ENCODE assay signal across 10 cellular contexts in genomic region chr9:133122167-133122550, GRCh38. TPM values are rescaled to one million over a fixed set of nuclear protein-coding genes. Genes with fewer than 3 reads are reported as not detected.
DNase-seq lines count a peak whose midpoint lies in the region; ATAC-seq and TF ChIP-seq lines count a peak whose summit lies in the region.
"Had no signal": no experiment of that assay in that cellular context is flagged by ENCODE, and none has a peak within 500 bp of the region (broad histone marks: within the 10 kb centered on the region; RNA-seq: fewer than 3 reads in every experiment).

No MANE protein-coding gene starts in this region.

- peaks cover 0 to 30% (median 0%) of the 10 kb centered on the region in 3 donors for H3K36me3 Mint-ChIP-seq in CD8-positive, alpha-beta memory T cell
- no peaks in the 10 kb centered on the region for H3K36me3 Mint-ChIP-seq in activated CD4-positive, alpha-beta memory T cell treated with anti-CD3 and anti-CD28 coated beads for 36 hours

- H3K27me3 ChIP-seq in CD8-positive, alpha-beta memory T cell (ENCODE audit: insufficient read depth, low read length, poor library complexity, severe bottlenecking), result no peaks in the 10 kb centered on the region
- H3K27me3 ChIP-seq in sigmoid colon, result no peaks in the 10 kb centered on the region

- peak overlapping the region in 6 of 7 donors; percentile 41 to 77 (median 73) for H3K4me3 Mint-ChIP-seq in CD8-positive, alpha-beta memory T cell
- peak overlapping the region; percentile 65 for H3K4me3 Mint-ChIP-seq in activated CD4-positive, alpha-beta memory T cell treated with anti-CD3 and anti-CD28 coated beads for 36 hours

- H3K9me3 Mint-ChIP-seq in CD8-positive, alpha-beta memory T cell, result no peaks in the 10 kb centered on the region
- no peaks in the 10 kb centered on the region for H3K9me3 Mint-ChIP-seq in activated CD4-positive, alpha-beta memory T cell treated with anti-CD3 and anti-CD28 coated beads for 36 hours

- no peaks in the 10 kb centered on the region for H3K36me3 ChIP-seq in CD8-positive, alpha-beta memory T cell (ENCODE audit: insufficient read depth, low read length)
- H3K36me3 ChIP-seq in sigmoid colon, result no peaks in the 10 kb centered on the region

- no peak overlapping the region for H3K4me3 ChIP-seq in CD8-positive, alpha-beta memory T cell (ENCODE audit: low read length)
- H3K4me3 ChIP-seq in sigmoid colon, result no peak overlapping the region

- H3K27ac Mint-ChIP-seq in CD8-positive, alpha-beta memory T cell, result peak overlapping the region; percentile 95 to 100 (median 98)
- peak overlapping the region; percentile 85 for H3K27ac Mint-ChIP-seq in activated CD4-positive, alpha-beta memory T cell treated with anti-CD3 and anti-CD28 coated beads for 36 hours

- CTCF ChIA-PET in CD8-positive, alpha-beta memory T cell (lab: Charles Lee), result interaction anchor here (1.6 to 25.9 kb wide), 2 partner anchors 11 to 26 kb away, joined by 10 to 521 read pairs; no protein-coding TSS in a partner anchor
- CTCF ChIA-PET in activated CD4-positive, alpha-beta memory T cell treated with anti-CD3 and anti-CD28 coated beads for 36 hours (lab: Charles Lee), result interaction anchor here (0.9 to 3.0 kb wide), 3 partner anchors 22 to 100 kb away, joined by 3 to 47 read pairs (median 4); no protein-coding TSS in a partner anchor

- intact Hi-C loops in activated CD4-positive, alpha-beta memory T cell treated with anti-CD3 and anti-CD28 coated beads for 36 hours (cut with micrococcal nuclease), result no loop called here
- intact Hi-C loops in sigmoid colon (cut with DNase I), result no loop called here

- ATAC-seq in HG02970 (IDR thresholded peaks at IDR 0.05; ENCODE audit: low FRiP score, unreplicated experiment) (no peak), GM18868 (IDR thresholded peaks at IDR 0.05; ENCODE audit: unreplicated experiment) (no peak), GM19395 (IDR thresholded peaks at IDR 0.05; ENCODE audit: unreplicated experiment) (no peak)

- peak overlapping the region; percentile 75 for H3K27ac ChIP-seq in CD8-positive, alpha-beta memory T cell (ENCODE audit: low read depth, low read length)
- peak overlapping the region; percentile 89 to 94 (median 93) for H3K27ac ChIP-seq in sigmoid colon

- H3K4me1 ChIP-seq in CD8-positive, alpha-beta memory T cell (ENCODE audit: insufficient read depth, low read length), result peaks cover 67% of the 10 kb centered on the region
- H3K4me1 ChIP-seq in sigmoid colon, result peaks cover 0 to 73% (median 63%) of the 10 kb centered on the region in 4 donors

- POLR2A ChIA-PET in CD8-positive, alpha-beta memory T cell (lab: Charles Lee), result interaction anchor here (0.8 to 1.1 kb wide), 3 partner anchors 9 to 92 kb away, joined by 3 read pairs; partner anchors contain the start of gene GTF3C5
- POLR2A ChIA-PET in activated CD4-positive, alpha-beta memory T cell treated with anti-CD3 and anti-CD28 coated beads for 36 hours (lab: Charles Lee), result interaction anchor here (1.3 to 1.4 kb wide), 2 partner anchors 9 to 13 kb away, joined by 3 read pairs; no protein-coding TSS in a partner anchor

- no peak for TF ChIP-seq EP300 in sigmoid colon (IDR thresholded peaks at IDR 0.05)

- H3K9me3 ChIP-seq in CD8-positive, alpha-beta memory T cell (ENCODE audit: low read length), result no peaks in the 10 kb centered on the region
- H3K9me3 ChIP-seq in sigmoid colon, result no peaks in the 10 kb centered on the region

- DNase-seq in CD8-positive, alpha-beta memory T cell, result no peak
- DNase-seq in activated CD4-positive, alpha-beta memory T cell treated with anti-CD3 and anti-CD28 coated beads for 36 hours, result no peak
- DNase-seq in globus pallidus (ENCODE audit: low spot score) (peak; percentile 17), sigmoid colon (no peak), ureter (ENCODE audit: low spot score) (no peak)
- DNase-seq: activated CD4-positive, alpha-beta T cell treated with anti-CD3 and anti-CD28 coated beads for 4 hours; central memory CD4-positive, alpha-beta T cell had no signal

- H3K4me1 Mint-ChIP-seq in CD8-positive, alpha-beta memory T cell, result peaks cover 67 to 95% (median 71%) of the 10 kb centered on the region in 3 donors
- peaks cover 69% of the 10 kb centered on the region for H3K4me1 Mint-ChIP-seq in activated CD4-positive, alpha-beta memory T cell treated with anti-CD3 and anti-CD28 coated beads for 36 hours (ENCODE audit: low read depth)

- 86 to 91% methylated on average over 5 of the region's 5 CpGs for WGBS in sigmoid colon, 2 donors

- no peak for TF ChIP-seq CTCF in sigmoid colon (IDR thresholded peaks at IDR 0.05)

- no peaks in the 10 kb centered on the region for H3K27me3 Mint-ChIP-seq in CD8-positive, alpha-beta memory T cell
- H3K27me3 Mint-ChIP-seq in activated CD4-positive, alpha-beta memory T cell treated with anti-CD3 and anti-CD28 coated beads for 36 hours, result no peaks in the 10 kb centered on the region

- TF ChIP-seq POLR2A in sigmoid colon (IDR thresholded peaks at IDR 0.05), result no peak

RNA-seq across cellular contexts. Expression of gene RALGDS, which starts 1.1 kb away (rescaled TPM):
- 10 to 100 TPM; 59.1 to 67.8 TPM for total RNA-seq in CD8-positive, alpha-beta memory T cell
- 78.0 TPM for polyA plus RNA-seq in CD8-positive, alpha-beta memory T cell
- 10 to 100 TPM; 65.4 TPM for total RNA-seq in activated CD4-positive, alpha-beta memory T cell treated with anti-CD3 and anti-CD28 coated beads for 36 hours
- total RNA-seq in sigmoid colon, result 10 to 100 TPM; 35.2 to 52.7 (median 39.6) TPM
- polyA plus RNA-seq in sigmoid colon, result 10 to 100 TPM; 27.6 to 49.7 (median 32.1) TPM
- total RNA-seq in ureter, result 57.9 TPM

RNA-seq across cellular contexts. Expression of gene GBGT1, which starts 41.6 kb away (rescaled TPM):
- 1 to 10 TPM; 1.8 to 2.6 TPM for total RNA-seq in CD8-positive, alpha-beta memory T cell
- polyA plus RNA-seq in CD8-positive, alpha-beta memory T cell, result not detected
- total RNA-seq in activated CD4-positive, alpha-beta memory T cell treated with anti-CD3 and anti-CD28 coated beads for 36 hours, result 1 to 10 TPM; 3.2 to 3.6 TPM
- total RNA-seq in sigmoid colon (10 to 100 TPM in 3 of 4 donors, 1 to 10 TPM in 1; 8.9 to 31.1 (median 19.2) TPM), ureter (17.2 TPM)
- 1 to 10 TPM; 4.2 to 9.9 (median 5.4) TPM for polyA plus RNA-seq in sigmoid colon
